ENCODE assay signal across 1 cellular context in the genomic region with DNA sequence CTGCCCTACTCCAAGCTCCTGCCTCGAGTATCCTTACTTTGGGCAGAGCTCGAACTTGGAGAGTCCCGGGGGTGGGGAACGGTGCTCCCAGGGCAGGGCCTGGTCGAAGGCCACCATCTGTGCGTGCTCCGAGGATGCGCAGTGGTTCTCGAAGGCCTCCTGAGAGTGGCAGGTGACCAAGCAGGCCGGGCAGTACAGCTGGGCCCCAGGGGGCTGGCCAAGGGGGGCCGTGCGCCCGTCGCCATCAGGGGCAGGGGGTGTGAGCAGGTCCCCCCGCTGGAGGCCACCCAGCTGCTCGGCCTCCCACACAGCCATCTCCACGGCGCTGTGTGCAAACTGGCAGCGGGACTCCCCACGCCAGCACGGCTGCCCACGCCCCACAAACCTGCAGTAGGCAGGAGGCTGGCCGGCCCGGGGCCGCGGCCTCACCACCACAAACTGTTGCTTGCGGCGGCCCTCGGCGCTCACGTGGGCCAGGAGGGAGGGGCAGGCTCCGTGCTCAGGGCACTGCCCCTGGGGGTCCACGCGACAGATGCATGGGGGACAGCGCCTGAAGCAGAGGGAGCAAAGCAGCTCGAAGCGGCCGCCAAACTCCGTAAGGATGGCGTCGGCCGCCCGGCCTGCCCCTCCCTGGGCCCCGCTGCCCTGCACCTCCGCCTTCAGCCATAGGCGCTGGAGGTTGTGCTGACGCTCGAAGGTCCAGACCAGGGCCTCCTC.
TF ChIP-seq lines count a peak whose summit lies in the region.

No MANE protein-coding gene starts in this region.

TF ChIP-seq in K562, 482 proteins besides CTCF, POLR2A, EP300 and RAD21:
- no peak for TF ChIP-seq ZNF431 (CRISPR knock-in tag; IDR thresholded peaks at IDR 0.05)
- 0 out of 2 replicates have a peak, but pooled peaks have one; percentile 7 for TF ChIP-seq HNRNPL (IDR thresholded peaks at IDR 0.05; ENCODE audit: low read depth, low read length)
